Comparison of ENCODE assay signal across 17 cellular contexts in the genomic region with DNA sequence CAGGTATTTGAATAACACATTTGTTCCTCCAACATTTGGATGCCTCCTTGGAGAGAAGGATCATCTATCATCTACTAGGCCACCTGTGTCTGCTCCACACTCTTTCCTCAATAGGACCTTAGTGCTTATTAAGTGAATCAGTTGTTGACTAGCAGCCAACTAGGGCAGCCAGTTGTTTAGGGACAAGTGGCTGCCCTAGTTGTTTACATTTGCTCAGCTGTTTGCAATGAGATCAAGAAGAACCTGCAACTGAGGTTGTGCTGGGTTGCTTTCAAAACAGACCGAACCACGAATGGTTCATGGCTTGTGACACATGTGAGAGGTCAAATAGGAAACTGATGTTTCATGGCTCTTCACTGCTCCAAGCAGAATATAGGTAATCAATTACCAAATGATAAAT. TPM values are rescaled to one million over a fixed set of nuclear protein-coding genes. Genes with fewer than 3 reads are reported as not detected.
A peak's percentile ranks its signal among the peaks of the same experiment; 100 is the strongest.
DNase-seq lines count a peak whose midpoint lies in the region; ATAC-seq, FAIRE-seq and TF ChIP-seq lines count a peak whose summit lies in the region.
"Had no signal": no experiment of that assay in that cellular context is flagged by ENCODE, and none has a peak within 500 bp of the region (broad histone marks: within the 10 kb centered on the region; RNA-seq: fewer than 3 reads in every experiment).

No MANE protein-coding gene starts in this region.

- H3K4me3 ChIP-seq in foreskin fibroblast (ENCODE audit: low read depth in 1 of 2, low read length in 2 of 2) (no peak overlapping the region), small intestine (ENCODE audit: low read depth in 1 of 2, low read length in 2 of 2) (no peak overlapping the region)
- H3K4me3 ChIP-seq: body of pancreas, transverse colon had no signal

- TF ChIP-seq CTCF in foreskin fibroblast (IDR thresholded peaks at IDR 0.05; ENCODE audit: low read depth, low read length) = no peak

- H3K9me3 ChIP-seq in small intestine (ENCODE audit: control insufficient read depth, low read depth) = no peaks in the 10 kb centered on the region
- H3K9me3 ChIP-seq: body of pancreas, transverse colon had no signal

- DNase-seq in HT-29 (ENCODE audit: low spot score) = peak; percentile 65
- peak; percentile 83 for DNase-seq in NCI-H345 (lab: John Stamatoyannopoulos, UW)
- DNase-seq in foreskin fibroblast = peak; percentile 24 to 52
- DNase-seq in small intestine = peak; percentile 27
- no peak for DNase-seq in KG1 (lab: John Stamatoyannopoulos, UW)
- no peak for DNase-seq in dermis blood vessel endothelial cell
- DNase-seq: activated CD4-positive, alpha-beta T cell treated with anti-CD3 and anti-CD28 coated beads, Interleukin-2, amount 50 U/mL, for 48 hours; activated T-cell treated with anti-CD3 and anti-CD28 coated beads, Interleukin-2, amount 50 U/mL, for 1 hour; DMS 273 treated with DMSO at 0.1 percent for 48 hours; erythroblast; Karpas-422; NCI-H1694; occipital lobe; transverse colon had no signal

- H3K36me3 ChIP-seq in small intestine (ENCODE audit: control insufficient read depth in 2 of 2, insufficient read depth in 2 of 2, low read length in 2 of 2) = no peaks in the 10 kb centered on the region
- H3K36me3 ChIP-seq: transverse colon had no signal

- no peaks in the 10 kb centered on the region for H3K27me3 ChIP-seq in small intestine (ENCODE audit: control insufficient read depth in 2 of 2, insufficient read depth in 2 of 2, low read length in 2 of 2)
- H3K27me3 ChIP-seq: body of pancreas, transverse colon had no signal

- WGBS in small intestine, 3 donors = 38 to 66% (median 45%) methylated on average over 2 of the region's 2 CpGs

- H3K4me1 ChIP-seq in small intestine (ENCODE audit: control insufficient read depth in 2 of 2, insufficient read depth in 1 of 2, low read depth in 1 of 2, low read length in 1 of 2) = no peaks in the 10 kb centered on the region
- H3K4me1 ChIP-seq: body of pancreas had no signal

- no peak overlapping the region for H3K27ac ChIP-seq in small intestine (ENCODE audit: low read depth in 1 of 2, low read length in 1 of 2)
- H3K27ac ChIP-seq: body of pancreas had no signal

- ATAC-seq in HG02588 (IDR thresholded peaks at IDR 0.05; ENCODE audit: unreplicated experiment) = no peak
- ATAC-seq: activated naive CD4-positive, alpha-beta T cell treated with anti-CD3 and anti-CD28 coated beads, Interleukin-2, amount 50 U/mL, for 72 hours; body of pancreas had no signal

- no peak for FAIRE-seq in small intestine (lab: Jason Lieb, UNC)

RNA-seq across cellular contexts. Expression of a gene that starts 53.8 kb away (rescaled TPM):
- 2.9 and 3.0 TPM in 2 replicates for total RNA-seq in HT-29 (2014; rRNA removed; shearing (Covaris generic))
- polyA plus RNA-seq in small intestine = 10 to 100 TPM in 2 of 3 donors, 1 to 10 TPM in 1; 8.6 to 23.9 (median 11.6) TPM
- total RNA-seq in dermis blood vessel endothelial cell = 27.8 and 34.5 TPM in 2 replicates
- total RNA-seq: activated naive CD4-positive, alpha-beta T cell treated with anti-CD3 and anti-CD28 coated beads, Interleukin-2, amount 50 U/mL, for 72 hours had no signal

Comparison
In these comparisons a context has a peak if more than half of its experiments do, and no peak if none do; other contexts are left out.
1. DNase-seq: peak in HT-29 (single experiment), NCI-H345 (single experiment), foreskin fibroblast (2 of 2) and small intestine (single experiment); none in KG1 (single experiment) and dermis blood vessel endothelial cell (single experiment).